ENCODE assay signal across 8 cellular contexts in genomic region chr15:85381850-85382751, GRCh38. TPM values are rescaled to one million over a fixed set of nuclear protein-coding genes. Genes with fewer than 3 reads are reported as not detected.
DNase-seq lines count a peak whose midpoint lies in the region; ATAC-seq and TF ChIP-seq lines count a peak whose summit lies in the region.

No MANE protein-coding gene starts in this region.

- H3K4me3 ChIP-seq in heart right ventricle (peak overlapping the region; percentile 80 to 97 (median 92)), astrocyte of the cerebellum (ENCODE audit: low read depth, low read length) (peak overlapping the region; percentile 66), vagina (peak overlapping the region; percentile 85 to 86), body of pancreas (no peak overlapping the region)

- H3K4me1 ChIP-seq in heart right ventricle (peaks cover 0 to 54% (median 37%) of the 10 kb centered on the region in 9 donors), vagina (peaks cover 33% of the 10 kb centered on the region), body of pancreas (peaks cover 25% of the 10 kb centered on the region)

- H3K9me3 ChIP-seq in heart right ventricle: no peaks in the 10 kb centered on the region
- H3K9me3 ChIP-seq in vagina: no peaks in the 10 kb centered on the region
- H3K9me3 ChIP-seq in body of pancreas: no peaks in the 10 kb centered on the region

- ATAC-seq in heart right ventricle (no peak), GM21381 (IDR thresholded peaks at IDR 0.05; ENCODE audit: unreplicated experiment) (no peak), body of pancreas (no peak), GM18520 (IDR thresholded peaks at IDR 0.05; ENCODE audit: unreplicated experiment) (no peak)

- H3K36me3 ChIP-seq in heart right ventricle (peaks cover 0 to 15% (median 0%) of the 10 kb centered on the region in 9 donors), vagina (no peaks in the 10 kb centered on the region), body of pancreas (replicated peaks in 1 of 2; ENCODE audit: insufficient read depth in 1 of 2, low read depth in 2 of 2) (no peaks in the 10 kb centered on the region)

- in situ Hi-C loops in astrocyte of the cerebellum (cut with HindIII; ENCODE audit: low sequenced_read_pairs): no loop called here

- peak overlapping the region; percentile 13 to 96 (median 94) for H3K27ac ChIP-seq in heart right ventricle
- H3K27ac ChIP-seq in vagina: peak overlapping the region; percentile 95
- no peak overlapping the region for H3K27ac ChIP-seq in body of pancreas

- H3K27me3 ChIP-seq in heart right ventricle: no peaks in the 10 kb centered on the region
- H3K27me3 ChIP-seq in vagina: no peaks in the 10 kb centered on the region
- no peaks in the 10 kb centered on the region for H3K27me3 ChIP-seq in body of pancreas

- intact Hi-C loops in heart right ventricle (cut with DNase I) (loop anchor here in 5 of 10 donors (2.0 to 10.0 kb wide), 4 partner anchors 45 to 93 kb away; no protein-coding TSS in a partner anchor), cardiac septum (cut with DNase I) (loop anchor here (2.0 to 10.0 kb wide), 2 partner anchors 45 to 113 kb away; no protein-coding TSS in a partner anchor), vagina (cut with DNase I) (no loop called here), body of pancreas (cut with DNase I) (no loop called here)

- no peak for TF ChIP-seq POLR2A in vagina (IDR thresholded peaks at IDR 0.05)
- TF ChIP-seq POLR2A in body of pancreas (IDR thresholded peaks at IDR 0.05): no peak

- WGBS in heart right ventricle, 2 donors: 32 to 47% methylated on average over 10 of the region's 10 CpGs
- 75 to 77% methylated on average over 10 of the region's 10 CpGs for WGBS in body of pancreas, 2 donors

- TF ChIP-seq CTCF in heart right ventricle (IDR thresholded peaks at IDR 0.05): no peak
- TF ChIP-seq CTCF in astrocyte of the cerebellum (IDR thresholded peaks at IDR 0.05; ENCODE audit: low read depth, low read length, missing control alignments): no peak
- TF ChIP-seq CTCF in vagina (IDR thresholded peaks at IDR 0.05): no peak
- TF ChIP-seq CTCF in body of pancreas (IDR thresholded peaks at IDR 0.05): no peak

- DNase-seq in heart right ventricle (no peak), cardiac septum (ENCODE audit: low spot score) (no peak), astrocyte of the cerebellum (ENCODE audit: low read depth) (no peak), lung microvascular endothelial cell (ENCODE audit: low read depth in 2 of 2) (peak; percentile 6 to 49), vagina (ENCODE audit: extremely low spot score in 2 of 2) (no peak), body of pancreas (no peak)

RNA-seq across cellular contexts. Expression of gene AKAP13, which starts 1.7 kb away (rescaled TPM):
- total RNA-seq in heart right ventricle (100 to 1,000 TPM; 325 to 645 (median 537) TPM), cardiac septum (458 TPM), lung microvascular endothelial cell (44.4 and 50.3 TPM in 2 replicates), vagina (177 TPM), body of pancreas (100 to 1,000 TPM; 102 to 160 TPM)
- polyA plus RNA-seq in heart right ventricle: 100 to 1,000 TPM in 1 of 2 donors, 10 to 100 TPM in 1; 89.3 to 143 TPM

Comparison
In these comparisons a context has a peak if more than half of its experiments do, and no peak if none do; other contexts are left out.
1. DNase-seq: peak in lung microvascular endothelial cell (2 of 2); none in heart right ventricle (0 of 2), cardiac septum (single experiment), astrocyte of the cerebellum (single experiment), vagina (0 of 2) and body of pancreas (0 of 4).
2. H3K27ac ChIP-seq: peak in heart right ventricle (10 of 10) and vagina (single experiment); none in body of pancreas (0 of 4).
3. H3K4me3 ChIP-seq: peak in heart right ventricle (10 of 10), astrocyte of the cerebellum (single experiment) and vagina (2 of 2); none in body of pancreas (0 of 2).